ENCODE assay signal across 16 cellular contexts in the genomic region with DNA sequence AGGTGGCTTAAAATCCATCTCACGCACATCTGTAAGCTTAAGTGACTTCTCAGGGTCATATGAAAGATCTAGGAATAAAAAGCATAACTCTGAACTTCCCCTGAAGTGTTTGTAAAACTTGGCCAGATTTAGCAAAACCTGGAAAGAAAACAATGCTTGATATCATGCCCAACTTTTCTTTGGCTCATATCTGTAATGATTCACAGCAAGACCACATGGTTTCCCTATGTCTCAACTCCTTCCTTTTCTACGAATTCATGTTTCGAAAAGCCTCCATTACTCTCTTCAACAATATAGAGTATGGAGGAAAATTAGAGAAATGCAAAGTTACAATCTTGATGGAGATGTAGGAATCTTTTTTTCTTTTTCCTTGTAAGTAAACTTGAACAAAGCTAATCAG. TPM values are rescaled to one million over a fixed set of nuclear protein-coding genes. Genes with fewer than 3 reads are reported as not detected.
DNase-seq lines count a peak whose midpoint lies in the region; ATAC-seq and TF ChIP-seq lines count a peak whose summit lies in the region.
"Had no signal": no experiment of that assay in that cellular context is flagged by ENCODE, and none has a peak within 500 bp of the region (broad histone marks: within the 10 kb centered on the region; RNA-seq: fewer than 3 reads in every experiment).

No MANE protein-coding gene starts in this region.

- H3K4me1 Mint-ChIP-seq in neural crest cell: peaks cover 11% of the 10 kb centered on the region
- H3K4me1 Mint-ChIP-seq in CD8-positive, alpha-beta T cell (ENCODE audit: low read depth): no peaks in the 10 kb centered on the region
- H3K4me1 Mint-ChIP-seq: activated CD4-positive, alpha-beta T cell treated with anti-CD3 and anti-CD28 coated beads, Interleukin-2, amount 10 ng/mL, durations not matched to agents 7 days and 5 days had no signal

- no peak overlapping the region for H3K18ac ChIP-seq in mesendoderm (ENCODE audit: low read length)

- no peak for TF ChIP-seq CTCF in epithelial cell of esophagus (IDR thresholded peaks at IDR 0.05; ENCODE audit: insufficient read depth, low read depth, low read length, missing control alignments)
- TF ChIP-seq CTCF in neural crest cell (conservative IDR thresholded peaks at IDR 0.05): no peak
- TF ChIP-seq CTCF in CD8-positive, alpha-beta T cell (IDR thresholded peaks at IDR 0.05): no peak

- no peaks in the 10 kb centered on the region for H3K36me3 ChIP-seq in SK-N-MC (ENCODE audit: insufficient read depth, low read length)
- H3K36me3 ChIP-seq in mesendoderm (ENCODE audit: control insufficient read depth, insufficient read depth, low read length): no peaks in the 10 kb centered on the region
- no peaks in the 10 kb centered on the region for H3K36me3 ChIP-seq in CD8-positive, alpha-beta T cell (ENCODE audit: insufficient read depth, low read length)
- H3K36me3 ChIP-seq: gastrocnemius medialis had no signal

- CTCF ChIA-PET in CD8-positive, alpha-beta T cell (lab: Charles Lee): no interaction called here

- H3K4ac ChIP-seq in mesendoderm (ENCODE audit: low read depth, low read length): no peak overlapping the region

- H3K9ac ChIP-seq in SK-N-MC (ENCODE audit: insufficient read length): no peak overlapping the region
- H3K9ac ChIP-seq in mesendoderm (ENCODE audit: low read length): no peak overlapping the region

- no peaks in the 10 kb centered on the region for H3K27me3 Mint-ChIP-seq in neural crest cell (ENCODE audit: low read depth)
- H3K27me3 Mint-ChIP-seq in CD8-positive, alpha-beta T cell (ENCODE audit: low read depth): no peaks in the 10 kb centered on the region
- H3K27me3 Mint-ChIP-seq: stimulated activated naive CD8-positive, alpha-beta T cell treated with anti-CD3 and anti-CD28 coated beads, Interleukin-15, Interleukin-2, amounts not matched to agents 100 ng/mL and 50 ng/mL, for 24 hours had no signal

- no peak overlapping the region for H3K4me3 Mint-ChIP-seq in neural crest cell
- no peak overlapping the region for H3K4me3 Mint-ChIP-seq in CD8-positive, alpha-beta T cell
- H3K4me3 Mint-ChIP-seq: activated CD4-positive, alpha-beta T cell treated with anti-CD3 and anti-CD28 coated beads, Interleukin-2, amount 10 ng/mL, durations not matched to agents 7 days and 5 days; stimulated activated naive CD8-positive, alpha-beta T cell treated with anti-CD3 and anti-CD28 coated beads, Interleukin-15, Interleukin-2, amounts not matched to agents 100 ng/mL and 50 ng/mL, for 24 hours; T-helper 1 cell treated with Interleukin-12 subunit alpha and Interleukin-12 subunit beta and Interleukin-4 antibody, amounts not matched to agents 30 μg/mL and 1 μg/mL, for 36 hours had no signal

- H3K23ac ChIP-seq in mesendoderm (ENCODE audit: low read length): no peak overlapping the region

- POLR2A ChIA-PET in CD8-positive, alpha-beta T cell (lab: Charles Lee): interaction anchor here (0.6 kb wide), 1 partner anchor 11 kb away, joined by 3 read pairs; no protein-coding TSS in a partner anchor

- no peaks in the 10 kb centered on the region for H3K79me2 ChIP-seq in mesendoderm (ENCODE audit: control insufficient read depth, insufficient read depth, low read length)

- peak overlapping the region; percentile 19; the same call in 1 of the 2 replicates for H3K27ac ChIP-seq in SK-N-MC
- no peak overlapping the region for H3K27ac ChIP-seq in mesendoderm (ENCODE audit: low read depth, low read length)
- no peak overlapping the region for H3K27ac ChIP-seq in CD8-positive, alpha-beta T cell (ENCODE audit: low read depth, low read length)
- H3K27ac ChIP-seq: gastrocnemius medialis had no signal

- H3K9me3 ChIP-seq in SK-N-MC (ENCODE audit: low read depth, low read length): no peaks in the 10 kb centered on the region
- H3K9me3 ChIP-seq in CD8-positive, alpha-beta T cell (ENCODE audit: low read length): no peaks in the 10 kb centered on the region
- H3K9me3 ChIP-seq: gastrocnemius medialis had no signal

- H2AK5ac ChIP-seq in mesendoderm (ENCODE audit: low read length): no peak overlapping the region

- no peak overlapping the region for H4K5ac ChIP-seq in mesendoderm (ENCODE audit: low read length)

- peak overlapping the region; percentile 15 for H3K27ac Mint-ChIP-seq in neural crest cell (ENCODE audit: unreplicated experiment)
- H3K27ac Mint-ChIP-seq in CD8-positive, alpha-beta T cell: no peak overlapping the region
- H3K27ac Mint-ChIP-seq: activated CD4-positive, alpha-beta T cell treated with anti-CD3 and anti-CD28 coated beads, Interleukin-2, amount 10 ng/mL, durations not matched to agents 7 days and 5 days; stimulated activated naive CD8-positive, alpha-beta T cell treated with anti-CD3 and anti-CD28 coated beads, Interleukin-15, Interleukin-2, amounts not matched to agents 100 ng/mL and 50 ng/mL, for 24 hours; T-helper 1 cell treated with Interleukin-12 subunit alpha and Interleukin-12 subunit beta and Interleukin-4 antibody, amounts not matched to agents 30 μg/mL and 1 μg/mL, for 36 hours had no signal

- intact Hi-C loops in CD8-positive, alpha-beta T cell (cut with DNase I, micrococcal nuclease): loop anchor here in 1 of 2 experiments (10.0 kb wide), 1 partner anchor 1508 kb away; no protein-coding TSS in a partner anchor

- H3K4me2 ChIP-seq in mesendoderm (ENCODE audit: low read length): no peak overlapping the region

- no peaks in the 10 kb centered on the region for H3K79me1 ChIP-seq in mesendoderm (ENCODE audit: low read length)

- H3K9me3 Mint-ChIP-seq in neural crest cell: no peaks in the 10 kb centered on the region
- H3K9me3 Mint-ChIP-seq in CD8-positive, alpha-beta T cell: no peaks in the 10 kb centered on the region
- H3K9me3 Mint-ChIP-seq: activated CD4-positive, alpha-beta T cell treated with anti-CD3 and anti-CD28 coated beads, Interleukin-2, amount 10 ng/mL, durations not matched to agents 7 days and 5 days; stimulated activated naive CD8-positive, alpha-beta T cell treated with anti-CD3 and anti-CD28 coated beads, Interleukin-15, Interleukin-2, amounts not matched to agents 100 ng/mL and 50 ng/mL, for 24 hours; T-helper 1 cell treated with Interleukin-12 subunit alpha and Interleukin-12 subunit beta and Interleukin-4 antibody, amounts not matched to agents 30 μg/mL and 1 μg/mL, for 36 hours had no signal

- H2BK120ac ChIP-seq in mesendoderm (ENCODE audit: low read depth, low read length): no peak overlapping the region

- WGBS in mesendoderm (ENCODE audit: extremely low coverage, insufficient coverage, low lambda C conversion rate): no CpG with 5 or more reads among the region's 3 CpGs

- no peak for ATAC-seq in GM18502 (IDR thresholded peaks at IDR 0.05; ENCODE audit: poor library complexity, unreplicated experiment)
- no peak for ATAC-seq in CD8-positive, alpha-beta T cell

- H3K4me3 ChIP-seq in SK-N-MC: no peak overlapping the region
- no peak overlapping the region for H3K4me3 ChIP-seq in epithelial cell of esophagus (ENCODE audit: low read length)
- H3K4me3 ChIP-seq in mesendoderm (ENCODE audit: low read length): no peak overlapping the region
- no peak overlapping the region for H3K4me3 ChIP-seq in CD8-positive, alpha-beta T cell (ENCODE audit: low read depth, low read length)
- H3K4me3 ChIP-seq: gastrocnemius medialis, lung had no signal

- no peaks in the 10 kb centered on the region for H3K36me3 Mint-ChIP-seq in neural crest cell (ENCODE audit: low read depth)
- no peaks in the 10 kb centered on the region for H3K36me3 Mint-ChIP-seq in CD8-positive, alpha-beta T cell

- H3K4me1 ChIP-seq in mesendoderm (ENCODE audit: control insufficient read depth, low read depth, low read length): no peaks in the 10 kb centered on the region
- H3K4me1 ChIP-seq in CD8-positive, alpha-beta T cell (ENCODE audit: insufficient read depth, low read length): no peaks in the 10 kb centered on the region
- H3K4me1 ChIP-seq: gastrocnemius medialis had no signal

- H3K27me3 ChIP-seq in mesendoderm (ENCODE audit: insufficient read depth, low read length, poor library complexity): no peaks in the 10 kb centered on the region
- H3K27me3 ChIP-seq in CD8-positive, alpha-beta T cell (ENCODE audit: insufficient read depth, low read length): no peaks in the 10 kb centered on the region
- H3K27me3 ChIP-seq: gastrocnemius medialis had no signal

- H2BK5ac ChIP-seq in mesendoderm (ENCODE audit: low read length): no peak overlapping the region

- DNase-seq in GM03348 (ENCODE audit: low spot score): peak; percentile 47
- DNase-seq in SK-N-MC (ENCODE audit: low read depth, low spot score): no peak
- peak; percentile 50 for DNase-seq in epithelial cell of esophagus (ENCODE audit: low read depth)
- DNase-seq in neural crest cell (ENCODE audit: low read depth, low spot score): no peak
- DNase-seq in mesendoderm: no peak
- no peak for DNase-seq in CD8-positive, alpha-beta T cell
- DNase-seq in NCI-H2107 treated with DMSO at 0.1 percent for 48 hours (lab: John Stamatoyannopoulos, UW; ENCODE audit: unreplicated experiment): no peak
- DNase-seq: activated CD4-positive, alpha-beta T cell treated with anti-CD3 and anti-CD28 coated beads, Interleukin-2, amount 10 ng/mL, durations not matched to agents 7 days and 5 days; C1 segment of cervical spinal cord; Kasumi-1; stimulated activated CD4-positive, alpha-beta T cell treated with anti-CD3 and anti-CD28 coated beads, Interleukin-4, amount 100 ng/mL, for 4 hours had no signal

- no peak overlapping the region for H3K56ac ChIP-seq in mesendoderm (ENCODE audit: low read length)

- H4K8ac ChIP-seq in mesendoderm (ENCODE audit: low read depth, low read length): no peak overlapping the region

- H2BK15ac ChIP-seq in mesendoderm (replicated peaks; ENCODE audit: low read depth): no peak overlapping the region

RNA-seq across cellular contexts. Expression of a gene that starts 20.0 kb away (rescaled TPM):
- 0.30 TPM in 1 of 2 replicates, not detected in the other for total RNA-seq in neural crest cell
- 0.08 TPM for polyA plus RNA-seq in mesendoderm (2013, experiment 1 of 2)
- polyA plus RNA-seq in mesendoderm (2013, experiment 2 of 2): not detected
- not detected for total RNA-seq in CD8-positive, alpha-beta T cell
- total RNA-seq: activated CD4-positive, alpha-beta T cell treated with anti-CD3 and anti-CD28 coated beads, Interleukin-2, amount 10 ng/mL, durations not matched to agents 7 days and 5 days; gastrocnemius medialis had no signal

Comparison
In these comparisons a context has a peak if more than half of its experiments do, and no peak if none do; other contexts are left out.
1. DNase-seq: peak in GM03348 (single experiment) and epithelial cell of esophagus (single experiment); none in SK-N-MC (single experiment), neural crest cell (single experiment), mesendoderm (single experiment), CD8-positive, alpha-beta T cell (0 of 7) and NCI-H2107 treated with DMSO at 0.1 percent for 48 hours (single experiment).